ENCODE assay signal across 8 cellular contexts in genomic region chr22:46661221-46661851, GRCh38. TPM values are rescaled to one million over a fixed set of nuclear protein-coding genes. Genes with fewer than 3 reads are reported as not detected.
DNase-seq lines count a peak whose midpoint lies in the region; ATAC-seq and TF ChIP-seq lines count a peak whose summit lies in the region.

No MANE protein-coding gene starts in this region.

- peak overlapping the region; percentile 46 to 47 for H3K27ac ChIP-seq in liver (ENCODE audit: low read depth in 1 of 2, low read length in 2 of 2)

- H3K4me3 Mint-ChIP-seq in CD14-positive monocyte: no peak overlapping the region

- no peaks in the 10 kb centered on the region for H3K27me3 Mint-ChIP-seq in CD14-positive monocyte (ENCODE audit: low read depth in 3 of 3)

- no peak overlapping the region for H3K4me3 ChIP-seq in liver (ENCODE audit: low read depth in 1 of 3, low read length in 3 of 3)
- H3K4me3 ChIP-seq in MG63: no peak overlapping the region

- peaks cover 9 to 30% (median 19%) of the 10 kb centered on the region in 4 donors for H3K36me3 ChIP-seq in liver (ENCODE audit: control insufficient read depth in 4 of 4, insufficient read depth in 3 of 4, low read depth in 1 of 4, low read length in 3 of 4)
- no peaks in the 10 kb centered on the region for H3K36me3 ChIP-seq in MG63

- WGBS in liver: 80% methylated on average over 22 of the region's 22 CpGs

- H3K27me3 ChIP-seq in liver (ENCODE audit: control insufficient read depth in 4 of 4, insufficient read depth in 4 of 4, low read length in 3 of 4): no peaks in the 10 kb centered on the region
- no peaks in the 10 kb centered on the region for H3K27me3 ChIP-seq in MG63

- H3K9me3 Mint-ChIP-seq in CD14-positive monocyte: peaks cover 0 to 2% (median 0%) of the 10 kb centered on the region in 7 donors

- H3K9me3 ChIP-seq in liver (ENCODE audit: control insufficient read depth in 4 of 4, low read length in 3 of 4) (no peaks in the 10 kb centered on the region), MG63 (no peaks in the 10 kb centered on the region)

- no peak for TF ChIP-seq CTCF in liver (IDR thresholded peaks at IDR 0.05; ENCODE audit: low read depth, low read length, missing input control)
- no peak for TF ChIP-seq CTCF in CD14-positive monocyte (IDR thresholded peaks at IDR 0.05)

- H3K36me3 Mint-ChIP-seq in CD14-positive monocyte: peaks cover 64 to 93% of the 10 kb centered on the region in 2 donors

- peak overlapping the region in 1 of 2 donors; percentile 21 for H3K9ac ChIP-seq in liver (ENCODE audit: low read depth in 1 of 2, low read length in 2 of 2)

- H3K4me1 Mint-ChIP-seq in CD14-positive monocyte: peaks cover 3% of the 10 kb centered on the region

- H3K27ac Mint-ChIP-seq in CD14-positive monocyte: peak overlapping the region in 1 of 7 donors; percentile 54

- DNase-seq in DMS153 (lab: John Stamatoyannopoulos, UW) (peak; percentile 89), NCI-H446 (lab: John Stamatoyannopoulos, UW) (peak; percentile 19 to 51), SW 1271 (lab: John Stamatoyannopoulos, UW) (no peak), MG63 (no peak), CD14-positive monocyte (ENCODE audit: low spot score) (no peak)
- peak; percentile 84 for DNase-seq in activated effector memory CD4-positive, alpha-beta T cell treated with anti-CD3 and anti-CD28 coated beads, Interleukin-2, amount 50 U/mL, for 16 hours

- ATAC-seq in GM19035 (IDR thresholded peaks at IDR 0.05; ENCODE audit: unreplicated experiment): no peak

- intact Hi-C loops in CD14-positive monocyte (cut with micrococcal nuclease): no loop called here

- peaks cover 7 to 33% (median 15%) of the 10 kb centered on the region in 4 donors for H3K4me1 ChIP-seq in liver (ENCODE audit: control insufficient read depth in 4 of 4, insufficient read depth in 4 of 4, low read length in 3 of 4)

- no peak for TF ChIP-seq RAD21 in liver (IDR thresholded peaks at IDR 0.05)

TF ChIP-seq in liver, 16 proteins besides CTCF, POLR2A, EP300 and RAD21:
- peak in 1 of 2 donors; percentile 31 for TF ChIP-seq HNF4A (conservative IDR thresholded peaks at IDR 0.05)
- no peak for TF ChIP-seq HNF4G (IDR thresholded peaks at IDR 0.05)
- TF ChIP-seq RXRA (IDR thresholded peaks at IDR 0.05): peak in 1 of 2 donors; percentile 50

RNA-seq across cellular contexts. Expression of gene GRAMD4, which starts 41.1 kb away (rescaled TPM):
- 10 to 100 TPM; 15.9 to 27.3 TPM for total RNA-seq in liver
- polyA plus RNA-seq in liver (10 to 100 TPM in 1 of 2 donors, 1 to 10 TPM in 1; 2.7 to 53.5 TPM), CD14-positive monocyte (10 to 100 TPM in 1 of 2 donors, 1 to 10 TPM in 1; 9.5 to 12.6 TPM)
- 3.4 and 10.8 TPM in 2 replicates for total RNA-seq in MG63 (2014; rRNA removed; shearing (Covaris generic); ENCODE audit: low replicate concordance)

Comparison
In these comparisons a context has a peak if more than half of its experiments do, and no peak if none do; other contexts are left out.
1. DNase-seq: peak in DMS153 (single experiment), NCI-H446 (2 of 2) and activated effector memory CD4-positive, alpha-beta T cell treated with anti-CD3 and anti-CD28 coated beads, Interleukin-2, amount 50 U/mL, for 16 hours (single experiment); none in SW 1271 (0 of 2), MG63 (single experiment) and CD14-positive monocyte (single experiment).